In genomic region chr3:124584552-124585391, GRCh38 we compare ENCODE assay signal across 9 cellular contexts.
A peak's percentile ranks its signal among the peaks of the same experiment; 100 is the strongest.
DNase-seq lines count a peak whose midpoint lies in the region; ATAC-seq and TF ChIP-seq lines count a peak whose summit lies in the region.
"Had no signal": no experiment of that assay in that cellular context is flagged by ENCODE, and none has a peak within 500 bp of the region (broad histone marks: within the 10 kb centered on the region; RNA-seq: fewer than 3 reads in every experiment).

No MANE protein-coding gene starts in this region.

- TF ChIP-seq CTCF in fibroblast of lung (conservative IDR thresholded peaks at IDR 0.05 in 1 of 2, IDR thresholded peaks at IDR 0.05 in 1 of 2; ENCODE audit: low read depth in 1 of 2, low read length in 2 of 2) (no peak), testis (IDR thresholded peaks at IDR 0.05) (no peak)

- no peak for TF ChIP-seq EP300 in Ishikawa (IDR thresholded peaks at IDR 0.05; ENCODE audit: borderline replicate concordance)

- peaks cover 12 to 44% (median 23%) of the 10 kb centered on the region in 7 donors for H3K4me1 Mint-ChIP-seq in naive thymus-derived CD4-positive, alpha-beta T cell

- intact Hi-C loops in naive thymus-derived CD4-positive, alpha-beta T cell (cut with micrococcal nuclease) = loop anchor here in 1 of 2 donors (1.0 to 5.0 kb wide), 5 partner anchors 19 to 148 kb away; partner anchors contain the start of gene UMPS
- intact Hi-C loops in testis (cut with DNase I; ENCODE audit: low total_unique reads) = no loop called here

- H3K27me3 Mint-ChIP-seq in naive thymus-derived CD4-positive, alpha-beta T cell = peaks cover 0 to 74% (median 45%) of the 10 kb centered on the region in 5 donors

- H3K4me2 ChIP-seq in fibroblast of lung (ENCODE audit: extremely low read depth, insufficient read depth, low read length) = peak overlapping the region; percentile 59

- no peaks in the 10 kb centered on the region for H3K79me2 ChIP-seq in fibroblast of lung (ENCODE audit: control insufficient read depth, insufficient read depth, low read length)

- peak overlapping the region; percentile 10 for H2AFZ ChIP-seq in fibroblast of lung (ENCODE audit: low read length)

- H3K9me3 Mint-ChIP-seq in naive thymus-derived CD4-positive, alpha-beta T cell = no peaks in the 10 kb centered on the region

- TF ChIP-seq RAD21 in Ishikawa (IDR thresholded peaks at IDR 0.05; ENCODE audit: low read depth) = no peak

- TF ChIP-seq POLR2A in testis (IDR thresholded peaks at IDR 0.05) = no peak

- no peaks in the 10 kb centered on the region for H3K9me3 ChIP-seq in fibroblast of lung (ENCODE audit: control insufficient read depth, insufficient read depth, low read depth, low read length)
- H3K9me3 ChIP-seq in naive thymus-derived CD4-positive, alpha-beta T cell (ENCODE audit: control insufficient read depth in 2 of 3, low read length in 3 of 3) = no peaks in the 10 kb centered on the region
- H3K9me3 ChIP-seq in testis = no peaks in the 10 kb centered on the region

- CTCF ChIA-PET in naive thymus-derived CD4-positive, alpha-beta T cell (lab: Charles Lee) = interaction anchor here (1.7 kb wide), 1 partner anchor 22 kb away, joined by 5 read pairs; no protein-coding TSS in a partner anchor

- no peaks in the 10 kb centered on the region for H4K20me1 ChIP-seq in fibroblast of lung (ENCODE audit: control insufficient read depth, extremely low read depth, insufficient read depth, low read length)

- WGBS in testis, 2 donors = 8 to 9% methylated on average over 23 to 59 of the region's 59 CpGs

- H3K9ac ChIP-seq in fibroblast of lung (ENCODE audit: insufficient read depth, low read length) = no peak overlapping the region

- H3K36me3 ChIP-seq in fibroblast of lung (ENCODE audit: control insufficient read depth, insufficient read depth, low read length) (no peaks in the 10 kb centered on the region), testis (ENCODE audit: low read depth, missing control alignments) (no peaks in the 10 kb centered on the region)
- H3K36me3 ChIP-seq in naive thymus-derived CD4-positive, alpha-beta T cell (ENCODE audit: control insufficient read depth in 2 of 3, insufficient read depth in 3 of 3, low read length in 3 of 3) = no peaks in the 10 kb centered on the region

- peak overlapping the region; percentile 66 to 92 (median 82) for H3K4me3 Mint-ChIP-seq in naive thymus-derived CD4-positive, alpha-beta T cell

- peak overlapping the region; percentile 23 to 47 (median 38) for H3K4me3 ChIP-seq in fibroblast of lung (replicated peaks in 1 of 4; ENCODE audit: control extremely low read depth in 1 of 4, insufficient read depth in 1 of 4, low read depth in 3 of 4, low read length in 4 of 4)
- H3K4me3 ChIP-seq in naive thymus-derived CD4-positive, alpha-beta T cell (ENCODE audit: low read length) = peak overlapping the region; percentile 63
- peak overlapping the region; percentile 19 to 43 for H3K4me3 ChIP-seq in testis

- peak; percentile 65 for ATAC-seq in naive thymus-derived CD4-positive, alpha-beta T cell
- no peak for ATAC-seq in HG03378 (IDR thresholded peaks at IDR 0.05; ENCODE audit: unreplicated experiment)

- no peaks in the 10 kb centered on the region for H3K36me3 Mint-ChIP-seq in naive thymus-derived CD4-positive, alpha-beta T cell

- no peaks in the 10 kb centered on the region for H3K4me1 ChIP-seq in fibroblast of lung (ENCODE audit: control insufficient read depth, extremely low read depth, insufficient read depth, low read length)
- peaks cover 0 to 23% of the 10 kb centered on the region in 2 donors for H3K4me1 ChIP-seq in naive thymus-derived CD4-positive, alpha-beta T cell (ENCODE audit: control insufficient read depth in 2 of 2, insufficient read depth in 2 of 2, low read length in 2 of 2)
- H3K4me1 ChIP-seq in testis = peaks cover 8% of the 10 kb centered on the region

- POLR2A ChIA-PET in naive thymus-derived CD4-positive, alpha-beta T cell (lab: Charles Lee) = interaction anchor here (0.6 kb wide), 1 partner anchor 72 kb away, joined by 3 read pairs; no protein-coding TSS in a partner anchor

- H3K27me3 ChIP-seq in fibroblast of lung (ENCODE audit: control insufficient read depth, insufficient read depth, low read length) (peaks cover 26% of the 10 kb centered on the region), testis (no peaks in the 10 kb centered on the region)
- H3K27me3 ChIP-seq in naive thymus-derived CD4-positive, alpha-beta T cell (ENCODE audit: control insufficient read depth in 2 of 2, insufficient read depth in 2 of 2, low read length in 2 of 2) = no peaks in the 10 kb centered on the region

- H3K27ac Mint-ChIP-seq in naive thymus-derived CD4-positive, alpha-beta T cell = peak overlapping the region in 7 of 9 donors; percentile 8 to 75 (median 56)

- DNase-seq in COR-L47 (lab: John Stamatoyannopoulos, UW) (peak; percentile 44), fibroblast of lung (ENCODE audit: low read depth in 2 of 2) (peak; percentile 30 to 67), testis (peak; percentile 74), hippocampal formation (lab: John Stamatoyannopoulos, UW) (no peak)
- DNase-seq in activated CD8-positive, alpha-beta memory T cell treated with anti-CD3 and anti-CD28 coated beads, Interleukin-2, amount 50 U/mL, for 48 hours = peak; percentile 69
- DNase-seq in naive thymus-derived CD4-positive, alpha-beta T cell = peak in 6 of 9 donors; percentile 3 to 19 (median 11)

- H3K27ac ChIP-seq in fibroblast of lung (ENCODE audit: insufficient read depth, low read length) = no peak overlapping the region
- H3K27ac ChIP-seq in naive thymus-derived CD4-positive, alpha-beta T cell (ENCODE audit: low read depth, low read length) = no peak overlapping the region
- no peak overlapping the region for H3K27ac ChIP-seq in testis
- H3K27ac ChIP-seq: HL-60 had no signal

TF ChIP-seq in Ishikawa, 13 proteins besides CTCF, POLR2A, EP300 and RAD21:
- TF ChIP-seq MAX (IDR thresholded peaks at IDR 0.05) (0 out of 2 replicates have a peak, but pooled peaks have one; percentile 20), CEBPB (IDR thresholded peaks at IDR 0.05) (no peak)

Comparison
In these comparisons a context has a peak if more than half of its experiments do, and no peak if none do; other contexts are left out.
1. DNase-seq: peak in COR-L47 (single experiment), activated CD8-positive, alpha-beta memory T cell treated with anti-CD3 and anti-CD28 coated beads, Interleukin-2, amount 50 U/mL, for 48 hours (single experiment), fibroblast of lung (2 of 2), naive thymus-derived CD4-positive, alpha-beta T cell (6 of 9) and testis (single experiment); none in hippocampal formation (0 of 2).
2. Peak in every context shown above with its lines, with median percentiles within 50 percentile points of each other: H3K4me3 ChIP-seq.